ENCODE assay signal across 1 cellular context in the genomic region with DNA sequence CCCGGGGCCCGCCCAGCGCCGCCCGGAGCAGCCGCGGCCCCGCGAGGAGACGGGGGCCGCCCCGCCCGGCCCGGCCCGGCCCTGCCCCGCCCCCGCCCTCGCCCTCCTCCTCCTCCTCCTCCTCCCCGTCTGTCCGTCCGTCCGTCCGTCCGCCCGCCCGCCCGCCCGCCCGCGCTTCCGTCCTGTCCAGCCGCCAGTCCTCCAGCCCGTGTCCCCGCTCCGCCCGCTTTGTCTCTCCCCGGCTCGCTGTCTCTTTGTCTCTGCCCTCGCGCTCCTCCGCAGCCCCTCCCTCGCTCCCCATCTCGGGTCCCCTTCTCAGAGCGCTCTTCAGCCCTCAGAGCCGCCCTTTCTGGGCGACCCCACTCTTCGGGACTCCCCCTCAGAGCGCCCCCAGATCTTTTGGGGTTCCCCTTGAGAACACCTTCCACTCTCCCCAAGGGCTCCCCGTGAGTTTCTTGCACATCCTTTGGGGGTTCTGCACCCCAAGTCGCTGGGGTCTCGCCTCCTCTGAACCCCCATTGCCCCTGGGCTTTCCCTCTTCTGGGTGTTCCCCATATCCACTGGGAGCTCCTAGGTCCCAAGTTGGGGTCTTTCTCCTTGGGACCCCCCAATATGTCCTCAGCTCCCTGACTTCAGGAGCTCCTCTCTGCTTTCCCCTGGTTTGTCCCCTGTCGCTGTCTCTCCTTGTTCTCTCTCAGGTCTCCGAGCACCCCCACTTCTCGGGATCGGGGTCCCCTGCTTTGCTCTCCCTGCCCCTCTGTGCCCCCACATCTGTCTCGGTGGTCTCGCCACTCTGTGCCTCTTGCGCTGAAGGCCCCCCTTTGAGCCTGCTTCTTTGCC.
TF ChIP-seq lines count a peak whose summit lies in the region.

No MANE protein-coding gene starts in this region.

TF ChIP-seq in HepG2, 621 proteins besides CTCF, POLR2A, EP300 and RAD21 (continued from another document and continues in another):
- TF ChIP-seq, protein P1, sequence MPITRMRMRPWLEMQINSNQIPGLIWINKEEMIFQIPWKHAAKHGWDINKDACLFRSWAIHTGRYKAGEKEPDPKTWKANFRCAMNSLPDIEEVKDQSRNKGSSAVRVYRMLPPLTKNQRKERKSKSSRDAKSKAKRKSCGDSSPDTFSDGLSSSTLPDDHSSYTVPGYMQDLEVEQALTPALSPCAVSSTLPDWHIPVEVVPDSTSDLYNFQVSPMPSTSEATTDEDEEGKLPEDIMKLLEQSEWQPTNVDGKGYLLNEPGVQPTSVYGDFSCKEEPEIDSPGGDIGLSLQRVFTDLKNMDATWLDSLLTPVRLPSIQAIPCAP (CRISPR knock-in tag; IDR thresholded peaks at IDR 0.05; ENCODE audit: low read depth): no peak
- TF ChIP-seq ZNF605 (CRISPR knock-in tag; IDR thresholded peaks at IDR 0.05) (peak; percentile 63; the same call in 1 of the 2 replicates), BCL6 (CRISPR knock-in tag; IDR thresholded peaks at IDR 0.05) (no peak), SMAD3 (CRISPR knock-in tag; IDR thresholded peaks at IDR 0.05) (no peak), ZSCAN31 (CRISPR knock-in tag; IDR thresholded peaks at IDR 0.05; ENCODE audit: low read depth) (peak; percentile 88; the same call in 1 of the 2 replicates), ZNF558 (CRISPR knock-in tag; IDR thresholded peaks at IDR 0.05; ENCODE audit: borderline replicate concordance) (peak; percentile 8; the same call in 1 of the 2 replicates), HNRNPUL1 (IDR thresholded peaks at IDR 0.05; ENCODE audit: low read depth, low read length) (no peak), DR1 (CRISPR knock-in tag; IDR thresholded peaks at IDR 0.05) (no peak), KLF9 (CRISPR knock-in tag; IDR thresholded peaks at IDR 0.05; ENCODE audit: low read depth) (no peak), KLF15 (CRISPR knock-in tag; IDR thresholded peaks at IDR 0.05; ENCODE audit: borderline replicate concordance) (no peak), ZNF775 (CRISPR knock-in tag; IDR thresholded peaks at IDR 0.05; ENCODE audit: borderline replicate concordance) (no peak), ZNF274 (CRISPR knock-in tag; IDR thresholded peaks at IDR 0.05) (no peak), XBP1 (CRISPR knock-in tag; IDR thresholded peaks at IDR 0.05) (no peak; the same call in 1 of the 2 replicates), ZSCAN22 (CRISPR knock-in tag; IDR thresholded peaks at IDR 0.05) (no peak), ZNF232 (CRISPR knock-in tag; IDR thresholded peaks at IDR 0.05; ENCODE audit: borderline replicate concordance) (no peak), ZNF331 (CRISPR knock-in tag; IDR thresholded peaks at IDR 0.05) (no peak), ZNF572 (CRISPR knock-in tag; IDR thresholded peaks at IDR 0.05) (0 out of 2 replicates have a peak, but pooled peaks have one; percentile 76), ZSCAN9 (CRISPR knock-in tag; IDR thresholded peaks at IDR 0.05; ENCODE audit: borderline replicate concordance) (no peak), MAFF (IDR thresholded peaks at IDR 0.05; ENCODE audit: low read depth, low read length) (no peak), MAFG (CRISPR knock-in tag; IDR thresholded peaks at IDR 0.05) (no peak), MEF2D (CRISPR knock-in tag; IDR thresholded peaks at IDR 0.05) (peak; percentile 61), SP140L (CRISPR knock-in tag; IDR thresholded peaks at IDR 0.05; ENCODE audit: borderline replicate concordance) (no peak), KLF16 (CRISPR knock-in tag; IDR thresholded peaks at IDR 0.05) (peak in 1 of 2 experiments; percentile 10; a peak in 1 of 4 replicates), ZNF563 (CRISPR knock-in tag; IDR thresholded peaks at IDR 0.05) (no peak; the same call in 1 of the 2 replicates), CEBPB (IDR thresholded peaks at IDR 0.05; ENCODE audit: borderline replicate concordance, low read depth, low read length) (no peak), ZNF430 (CRISPR knock-in tag; IDR thresholded peaks at IDR 0.05) (peak; percentile 66; the same call in 1 of the 2 replicates)
- TF ChIP-seq, protein P2, sequence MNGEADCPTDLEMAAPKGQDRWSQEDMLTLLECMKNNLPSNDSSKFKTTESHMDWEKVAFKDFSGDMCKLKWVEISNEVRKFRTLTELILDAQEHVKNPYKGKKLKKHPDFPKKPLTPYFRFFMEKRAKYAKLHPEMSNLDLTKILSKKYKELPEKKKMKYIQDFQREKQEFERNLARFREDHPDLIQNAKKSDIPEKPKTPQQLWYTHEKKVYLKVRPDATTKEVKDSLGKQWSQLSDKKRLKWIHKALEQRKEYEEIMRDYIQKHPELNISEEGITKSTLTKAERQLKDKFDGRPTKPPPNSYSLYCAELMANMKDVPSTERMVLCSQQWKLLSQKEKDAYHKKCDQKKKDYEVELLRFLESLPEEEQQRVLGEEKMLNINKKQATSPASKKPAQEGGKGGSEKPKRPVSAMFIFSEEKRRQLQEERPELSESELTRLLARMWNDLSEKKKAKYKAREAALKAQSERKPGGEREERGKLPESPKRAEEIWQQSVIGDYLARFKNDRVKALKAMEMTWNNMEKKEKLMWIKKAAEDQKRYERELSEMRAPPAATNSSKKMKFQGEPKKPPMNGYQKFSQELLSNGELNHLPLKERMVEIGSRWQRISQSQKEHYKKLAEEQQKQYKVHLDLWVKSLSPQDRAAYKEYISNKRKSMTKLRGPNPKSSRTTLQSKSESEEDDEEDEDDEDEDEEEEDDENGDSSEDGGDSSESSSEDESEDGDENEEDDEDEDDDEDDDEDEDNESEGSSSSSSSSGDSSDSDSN (CRISPR knock-in tag; IDR thresholded peaks at IDR 0.05): no peak
- TF ChIP-seq, protein P3, sequence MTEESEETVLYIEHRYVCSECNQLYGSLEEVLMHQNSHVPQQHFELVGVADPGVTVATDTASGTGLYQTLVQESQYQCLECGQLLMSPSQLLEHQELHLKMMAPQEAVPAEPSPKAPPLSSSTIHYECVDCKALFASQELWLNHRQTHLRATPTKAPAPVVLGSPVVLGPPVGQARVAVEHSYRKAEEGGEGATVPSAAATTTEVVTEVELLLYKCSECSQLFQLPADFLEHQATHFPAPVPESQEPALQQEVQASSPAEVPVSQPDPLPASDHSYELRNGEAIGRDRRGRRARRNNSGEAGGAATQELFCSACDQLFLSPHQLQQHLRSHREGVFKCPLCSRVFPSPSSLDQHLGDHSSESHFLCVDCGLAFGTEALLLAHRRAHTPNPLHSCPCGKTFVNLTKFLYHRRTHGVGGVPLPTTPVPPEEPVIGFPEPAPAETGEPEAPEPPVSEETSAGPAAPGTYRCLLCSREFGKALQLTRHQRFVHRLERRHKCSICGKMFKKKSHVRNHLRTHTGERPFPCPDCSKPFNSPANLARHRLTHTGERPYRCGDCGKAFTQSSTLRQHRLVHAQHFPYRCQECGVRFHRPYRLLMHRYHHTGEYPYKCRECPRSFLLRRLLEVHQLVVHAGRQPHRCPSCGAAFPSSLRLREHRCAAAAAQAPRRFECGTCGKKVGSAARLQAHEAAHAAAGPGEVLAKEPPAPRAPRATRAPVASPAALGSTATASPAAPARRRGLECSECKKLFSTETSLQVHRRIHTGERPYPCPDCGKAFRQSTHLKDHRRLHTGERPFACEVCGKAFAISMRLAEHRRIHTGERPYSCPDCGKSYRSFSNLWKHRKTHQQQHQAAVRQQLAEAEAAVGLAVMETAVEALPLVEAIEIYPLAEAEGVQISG (CRISPR knock-in tag; IDR thresholded peaks at IDR 0.05): no peak; the same call in 1 of the 2 replicates
- TF ChIP-seq, protein P4, sequence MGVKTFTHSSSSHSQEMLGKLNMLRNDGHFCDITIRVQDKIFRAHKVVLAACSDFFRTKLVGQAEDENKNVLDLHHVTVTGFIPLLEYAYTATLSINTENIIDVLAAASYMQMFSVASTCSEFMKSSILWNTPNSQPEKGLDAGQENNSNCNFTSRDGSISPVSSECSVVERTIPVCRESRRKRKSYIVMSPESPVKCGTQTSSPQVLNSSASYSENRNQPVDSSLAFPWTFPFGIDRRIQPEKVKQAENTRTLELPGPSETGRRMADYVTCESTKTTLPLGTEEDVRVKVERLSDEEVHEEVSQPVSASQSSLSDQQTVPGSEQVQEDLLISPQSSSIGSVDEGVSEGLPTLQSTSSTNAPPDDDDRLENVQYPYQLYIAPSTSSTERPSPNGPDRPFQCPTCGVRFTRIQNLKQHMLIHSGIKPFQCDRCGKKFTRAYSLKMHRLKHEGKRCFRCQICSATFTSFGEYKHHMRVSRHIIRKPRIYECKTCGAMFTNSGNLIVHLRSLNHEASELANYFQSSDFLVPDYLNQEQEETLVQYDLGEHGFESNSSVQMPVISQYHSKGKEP (CRISPR knock-in tag; IDR thresholded peaks at IDR 0.05): 0 out of 2 replicates have a peak, but pooled peaks have one; percentile 3
- TF ChIP-seq, protein P5, sequence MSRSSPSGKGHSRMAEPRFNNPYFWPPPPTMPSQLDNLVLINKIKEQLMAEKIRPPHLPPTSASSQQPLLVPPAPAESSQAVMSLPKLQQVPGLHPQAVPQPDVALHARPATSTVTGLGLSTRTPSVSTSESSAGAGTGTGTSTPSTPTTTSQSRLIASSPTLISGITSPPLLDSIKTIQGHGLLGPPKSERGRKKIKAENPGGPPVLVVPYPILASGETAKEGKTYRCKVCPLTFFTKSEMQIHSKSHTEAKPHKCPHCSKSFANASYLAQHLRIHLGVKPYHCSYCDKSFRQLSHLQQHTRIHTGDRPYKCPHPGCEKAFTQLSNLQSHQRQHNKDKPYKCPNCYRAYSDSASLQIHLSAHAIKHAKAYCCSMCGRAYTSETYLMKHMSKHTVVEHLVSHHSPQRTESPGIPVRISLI (CRISPR knock-in tag; IDR thresholded peaks at IDR 0.05; ENCODE audit: borderline replicate concordance): no peak
- TF ChIP-seq, protein P6, sequence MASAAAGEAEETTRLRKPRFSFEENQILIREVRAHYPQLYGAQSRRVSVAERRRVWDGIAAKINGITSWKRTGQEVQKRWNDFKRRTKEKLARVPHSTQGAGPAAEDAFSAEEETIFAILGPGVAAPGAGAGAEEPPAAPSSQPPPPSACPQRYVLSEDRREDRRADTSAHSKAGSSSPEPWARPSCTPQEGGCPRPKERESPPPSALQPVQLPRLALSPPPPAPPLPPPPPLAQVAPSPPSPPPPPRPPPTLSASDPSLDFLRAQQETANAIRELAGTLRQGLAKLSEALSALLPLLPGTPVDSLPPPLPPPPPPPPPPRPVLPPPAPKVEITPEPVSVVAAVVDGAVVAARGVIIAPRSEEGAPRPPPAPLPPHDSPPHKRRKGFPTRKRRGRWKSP (CRISPR knock-in tag; IDR thresholded peaks at IDR 0.05): no peak
- TF ChIP-seq, protein P7, sequence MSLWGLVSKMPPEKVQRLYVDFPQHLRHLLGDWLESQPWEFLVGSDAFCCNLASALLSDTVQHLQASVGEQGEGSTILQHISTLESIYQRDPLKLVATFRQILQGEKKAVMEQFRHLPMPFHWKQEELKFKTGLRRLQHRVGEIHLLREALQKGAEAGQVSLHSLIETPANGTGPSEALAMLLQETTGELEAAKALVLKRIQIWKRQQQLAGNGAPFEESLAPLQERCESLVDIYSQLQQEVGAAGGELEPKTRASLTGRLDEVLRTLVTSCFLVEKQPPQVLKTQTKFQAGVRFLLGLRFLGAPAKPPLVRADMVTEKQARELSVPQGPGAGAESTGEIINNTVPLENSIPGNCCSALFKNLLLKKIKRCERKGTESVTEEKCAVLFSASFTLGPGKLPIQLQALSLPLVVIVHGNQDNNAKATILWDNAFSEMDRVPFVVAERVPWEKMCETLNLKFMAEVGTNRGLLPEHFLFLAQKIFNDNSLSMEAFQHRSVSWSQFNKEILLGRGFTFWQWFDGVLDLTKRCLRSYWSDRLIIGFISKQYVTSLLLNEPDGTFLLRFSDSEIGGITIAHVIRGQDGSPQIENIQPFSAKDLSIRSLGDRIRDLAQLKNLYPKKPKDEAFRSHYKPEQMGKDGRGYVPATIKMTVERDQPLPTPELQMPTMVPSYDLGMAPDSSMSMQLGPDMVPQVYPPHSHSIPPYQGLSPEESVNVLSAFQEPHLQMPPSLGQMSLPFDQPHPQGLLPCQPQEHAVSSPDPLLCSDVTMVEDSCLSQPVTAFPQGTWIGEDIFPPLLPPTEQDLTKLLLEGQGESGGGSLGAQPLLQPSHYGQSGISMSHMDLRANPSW (CRISPR knock-in tag; IDR thresholded peaks at IDR 0.05; ENCODE audit: borderline replicate concordance): no peak
- TF ChIP-seq, protein P8, sequence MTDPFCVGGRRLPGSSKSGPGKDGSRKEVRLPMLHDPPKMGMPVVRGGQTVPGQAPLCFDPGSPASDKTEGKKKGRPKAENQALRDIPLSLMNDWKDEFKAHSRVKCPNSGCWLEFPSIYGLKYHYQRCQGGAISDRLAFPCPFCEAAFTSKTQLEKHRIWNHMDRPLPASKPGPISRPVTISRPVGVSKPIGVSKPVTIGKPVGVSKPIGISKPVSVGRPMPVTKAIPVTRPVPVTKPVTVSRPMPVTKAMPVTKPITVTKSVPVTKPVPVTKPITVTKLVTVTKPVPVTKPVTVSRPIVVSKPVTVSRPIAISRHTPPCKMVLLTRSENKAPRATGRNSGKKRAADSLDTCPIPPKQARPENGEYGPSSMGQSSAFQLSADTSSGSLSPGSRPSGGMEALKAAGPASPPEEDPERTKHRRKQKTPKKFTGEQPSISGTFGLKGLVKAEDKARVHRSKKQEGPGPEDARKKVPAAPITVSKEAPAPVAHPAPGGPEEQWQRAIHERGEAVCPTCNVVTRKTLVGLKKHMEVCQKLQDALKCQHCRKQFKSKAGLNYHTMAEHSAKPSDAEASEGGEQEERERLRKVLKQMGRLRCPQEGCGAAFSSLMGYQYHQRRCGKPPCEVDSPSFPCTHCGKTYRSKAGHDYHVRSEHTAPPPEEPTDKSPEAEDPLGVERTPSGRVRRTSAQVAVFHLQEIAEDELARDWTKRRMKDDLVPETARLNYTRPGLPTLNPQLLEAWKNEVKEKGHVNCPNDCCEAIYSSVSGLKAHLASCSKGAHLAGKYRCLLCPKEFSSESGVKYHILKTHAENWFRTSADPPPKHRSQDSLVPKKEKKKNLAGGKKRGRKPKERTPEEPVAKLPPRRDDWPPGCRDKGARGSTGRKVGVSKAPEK (CRISPR knock-in tag; IDR thresholded peaks at IDR 0.05; ENCODE audit: borderline replicate concordance): peak; percentile 80; the same call in 1 of the 2 replicates
- TF ChIP-seq, protein P9, sequence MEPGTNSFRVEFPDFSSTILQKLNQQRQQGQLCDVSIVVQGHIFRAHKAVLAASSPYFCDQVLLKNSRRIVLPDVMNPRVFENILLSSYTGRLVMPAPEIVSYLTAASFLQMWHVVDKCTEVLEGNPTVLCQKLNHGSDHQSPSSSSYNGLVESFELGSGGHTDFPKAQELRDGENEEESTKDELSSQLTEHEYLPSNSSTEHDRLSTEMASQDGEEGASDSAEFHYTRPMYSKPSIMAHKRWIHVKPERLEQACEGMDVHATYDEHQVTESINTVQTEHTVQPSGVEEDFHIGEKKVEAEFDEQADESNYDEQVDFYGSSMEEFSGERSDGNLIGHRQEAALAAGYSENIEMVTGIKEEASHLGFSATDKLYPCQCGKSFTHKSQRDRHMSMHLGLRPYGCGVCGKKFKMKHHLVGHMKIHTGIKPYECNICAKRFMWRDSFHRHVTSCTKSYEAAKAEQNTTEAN (CRISPR knock-in tag; conservative IDR thresholded peaks at IDR 0.05): no peak
